ENCODE assay signal across 28 cellular contexts in the genomic region with DNA sequence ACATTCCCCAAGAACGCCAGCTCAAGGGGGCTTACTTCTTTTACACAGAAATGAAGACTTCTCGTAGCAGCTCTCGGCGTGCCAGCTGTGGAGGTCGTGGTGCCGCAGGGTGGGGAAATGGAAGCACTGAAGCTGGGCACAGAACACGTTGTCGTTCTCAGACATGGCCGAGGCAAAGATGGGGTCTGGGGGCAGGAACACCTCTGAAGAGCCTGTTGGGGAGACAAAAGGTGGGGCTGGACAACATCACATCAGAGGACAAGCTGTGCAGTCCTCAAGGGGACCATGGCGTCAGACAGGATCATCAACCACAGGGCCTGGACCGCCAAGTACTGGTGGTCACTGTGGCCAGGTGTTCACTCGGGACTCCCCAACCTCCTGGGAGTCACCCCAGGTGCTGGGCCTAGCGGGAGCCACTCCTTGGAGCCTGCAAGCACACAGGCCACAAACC.
DNase-seq lines count a peak whose midpoint lies in the region; ATAC-seq and TF ChIP-seq lines count a peak whose summit lies in the region.
"Had no signal": no experiment of that assay in that cellular context is flagged by ENCODE, and none has a peak within 500 bp of the region (broad histone marks: within the 10 kb centered on the region; RNA-seq: fewer than 3 reads in every experiment).

No MANE protein-coding gene starts in this region.

- DNase-seq in activated naive CD4-positive, alpha-beta T cell treated with anti-CD3 and anti-CD28 coated beads, Interleukin-2, amount 10 ng/mL, durations not matched to agents 7 days and 5 days = no peak
- no peak for DNase-seq in activated naive CD4-positive, alpha-beta T cell treated with anti-CD3 and anti-CD28 coated beads, Interleukin-2, amount 50 U/mL, for 16 hours
- DNase-seq in activated naive CD8-positive, alpha-beta T cell treated with anti-CD3 and anti-CD28 coated beads, Interleukin-2, amount 50 U/mL, for 24 hours = no peak
- DNase-seq in memory B cell (ENCODE audit: low spot score in 2 of 2) (no peak), transverse colon (no peak), germinal center (ENCODE audit: low spot score) (no peak)
- DNase-seq: activated CD4-positive, alpha-beta T cell treated with anti-CD3 and anti-CD28 coated beads, Interleukin-2, amount 50 U/mL, for 1 hour; activated gamma-delta T cell; amniotic stem cell; brain microvascular endothelial cell; DMS153; foreskin melanocyte; Kasumi-1; left colon; MV-4-11; nucleus accumbens; OCI-M1; stimulated activated CD8-positive, alpha-beta memory T cell treated with anti-CD3 and anti-CD28 coated beads, Interleukin-4, amount 100 ng/mL, for 48 hours; stimulated activated naive CD8-positive, alpha-beta T cell treated with anti-CD3 and anti-CD28 coated beads, Interleukin-15, amount 100 ng/mL, for 72 hours had no signal

- H3K36me3 ChIP-seq in transverse colon = peaks cover 0 to 34% (median 13%) of the 10 kb centered on the region in 4 donors

- no peaks in the 10 kb centered on the region for H3K9me3 ChIP-seq in transverse colon
- H3K9me3 ChIP-seq: esophagus muscularis mucosa, tibial nerve had no signal

- no peak overlapping the region for H3K4me3 ChIP-seq in transverse colon
- H3K4me3 ChIP-seq: esophagus muscularis mucosa, tibial nerve had no signal

- H3K4me3 Mint-ChIP-seq in activated naive CD4-positive, alpha-beta T cell treated with anti-CD3 and anti-CD28 coated beads, Interleukin-2, amount 10 ng/mL, durations not matched to agents 7 days and 5 days = no peak overlapping the region
- H3K4me3 Mint-ChIP-seq in activated naive CD8-positive, alpha-beta T cell treated with anti-CD3 and anti-CD28 coated beads, Interleukin-2, amount 50 U/mL, for 24 hours = no peak overlapping the region
- no peak overlapping the region for H3K4me3 Mint-ChIP-seq in memory B cell
- H3K4me3 Mint-ChIP-seq: B cell; CD8-positive, alpha-beta T cell; stimulated activated naive CD8-positive, alpha-beta T cell treated with anti-CD3 and anti-CD28 coated beads, Interleukin-15, amount 100 ng/mL, for 72 hours; T-helper 2 cell treated with Interferon-gamma antibody and Interleukin-4, amounts not matched to agents 5 μg/mL and 100 μg/mL, for 36 hours had no signal

- ATAC-seq in activated naive CD8-positive, alpha-beta T cell treated with anti-CD3 and anti-CD28 coated beads, Interleukin-2, amount 50 U/mL, for 24 hours = no peak
- no peak for ATAC-seq in memory B cell (ENCODE audit: low read depth)
- ATAC-seq in GM21423 (IDR thresholded peaks at IDR 0.05; ENCODE audit: unreplicated experiment) = no peak
- ATAC-seq: CD8-positive, alpha-beta T cell; HepG2; left colon; SK-N-SH treated with all-trans-retinoic acid at 6 μM for 48 hours; stimulated activated naive CD8-positive, alpha-beta T cell treated with anti-CD3 and anti-CD28 coated beads, Interleukin-15, amount 100 ng/mL, for 72 hours had no signal

- TF ChIP-seq POLR2A in transverse colon (IDR thresholded peaks at IDR 0.05) = no peak

- TF ChIP-seq EP300 in transverse colon (IDR thresholded peaks at IDR 0.05; ENCODE audit: low read depth) = no peak

- in situ Hi-C loops in transverse colon (cut with MboI; ENCODE audit: low pct_ligation_motif_present in 1 of 4, low pct_unique_long_range_greater_than_20kb in 1 of 4, low sequenced_read_pairs in 3 of 4) = no loop called here

- no peaks in the 10 kb centered on the region for H3K4me1 Mint-ChIP-seq in activated naive CD4-positive, alpha-beta T cell treated with anti-CD3 and anti-CD28 coated beads, Interleukin-2, amount 10 ng/mL, durations not matched to agents 7 days and 5 days
- H3K4me1 Mint-ChIP-seq in activated naive CD8-positive, alpha-beta T cell treated with anti-CD3 and anti-CD28 coated beads, Interleukin-2, amount 50 U/mL, for 24 hours = peaks cover 7% of the 10 kb centered on the region
- no peaks in the 10 kb centered on the region for H3K4me1 Mint-ChIP-seq in memory B cell
- H3K4me1 Mint-ChIP-seq: B cell had no signal

- WGBS in transverse colon (ENCODE audit: low coverage in 1 of 2), 2 donors = 93% methylated on average over 13 of the region's 13 CpGs; no CpG with 5 or more reads in 1 of the 2 donors

- no peaks in the 10 kb centered on the region for H3K4me1 ChIP-seq in transverse colon
- H3K4me1 ChIP-seq: tibial nerve had no signal

- no peaks in the 10 kb centered on the region for H3K27me3 Mint-ChIP-seq in activated naive CD4-positive, alpha-beta T cell treated with anti-CD3 and anti-CD28 coated beads, Interleukin-2, amount 10 ng/mL, durations not matched to agents 7 days and 5 days
- no peaks in the 10 kb centered on the region for H3K27me3 Mint-ChIP-seq in activated naive CD8-positive, alpha-beta T cell treated with anti-CD3 and anti-CD28 coated beads, Interleukin-2, amount 50 U/mL, for 24 hours
- no peaks in the 10 kb centered on the region for H3K27me3 Mint-ChIP-seq in memory B cell
- H3K27me3 Mint-ChIP-seq: B cell; stimulated activated naive CD8-positive, alpha-beta T cell treated with anti-CD3 and anti-CD28 coated beads, Interleukin-15, amount 100 ng/mL, for 72 hours had no signal

- H3K27me3 ChIP-seq in transverse colon = no peaks in the 10 kb centered on the region
- H3K27me3 ChIP-seq: brain microvascular endothelial cell, esophagus muscularis mucosa, tibial nerve had no signal

- intact Hi-C loops in transverse colon (cut with DNase I; ENCODE audit: low total_unique reads) = no loop called here

- no peaks in the 10 kb centered on the region for H3K9me3 Mint-ChIP-seq in activated naive CD4-positive, alpha-beta T cell treated with anti-CD3 and anti-CD28 coated beads, Interleukin-2, amount 10 ng/mL, durations not matched to agents 7 days and 5 days
- H3K9me3 Mint-ChIP-seq in activated naive CD8-positive, alpha-beta T cell treated with anti-CD3 and anti-CD28 coated beads, Interleukin-2, amount 50 U/mL, for 24 hours = no peaks in the 10 kb centered on the region
- H3K9me3 Mint-ChIP-seq in memory B cell = no peaks in the 10 kb centered on the region
- H3K9me3 Mint-ChIP-seq: CD8-positive, alpha-beta T cell; stimulated activated naive CD8-positive, alpha-beta T cell treated with anti-CD3 and anti-CD28 coated beads, Interleukin-15, amount 100 ng/mL, for 72 hours; T-helper 2 cell treated with Interferon-gamma antibody and Interleukin-4, amounts not matched to agents 5 μg/mL and 100 μg/mL, for 36 hours had no signal

- H3K27ac Mint-ChIP-seq in activated naive CD4-positive, alpha-beta T cell treated with anti-CD3 and anti-CD28 coated beads, Interleukin-2, amount 10 ng/mL, durations not matched to agents 7 days and 5 days = peak overlapping the region; percentile 61
- peak overlapping the region; percentile 54 for H3K27ac Mint-ChIP-seq in activated naive CD8-positive, alpha-beta T cell treated with anti-CD3 and anti-CD28 coated beads, Interleukin-2, amount 50 U/mL, for 24 hours
- peak overlapping the region; percentile 8 for H3K27ac Mint-ChIP-seq in memory B cell
- H3K27ac Mint-ChIP-seq: B cell; CD8-positive, alpha-beta T cell; T-helper 2 cell treated with Interferon-gamma antibody and Interleukin-4, amounts not matched to agents 5 μg/mL and 100 μg/mL, for 36 hours had no signal

- TF ChIP-seq CTCF in transverse colon (IDR thresholded peaks at IDR 0.05) = no peak

- peaks cover 44% of the 10 kb centered on the region for H3K36me3 Mint-ChIP-seq in activated naive CD4-positive, alpha-beta T cell treated with anti-CD3 and anti-CD28 coated beads, Interleukin-2, amount 10 ng/mL, durations not matched to agents 7 days and 5 days
- H3K36me3 Mint-ChIP-seq in activated naive CD8-positive, alpha-beta T cell treated with anti-CD3 and anti-CD28 coated beads, Interleukin-2, amount 50 U/mL, for 24 hours (ENCODE audit: low read depth) = peaks cover 11% of the 10 kb centered on the region
- peaks cover 31% of the 10 kb centered on the region for H3K36me3 Mint-ChIP-seq in memory B cell

- CTCF ChIA-PET in activated naive CD4-positive, alpha-beta T cell treated with anti-CD3 and anti-CD28 coated beads, Interleukin-2, amount 10 ng/mL, durations not matched to agents 7 days and 5 days (lab: Charles Lee) = no interaction called here

- peak overlapping the region; percentile 33 for H3K27ac ChIP-seq in temporal lobe (ENCODE audit: low read depth, low read length)
- H3K27ac ChIP-seq in transverse colon = no peak overlapping the region
- H3K27ac ChIP-seq: brain microvascular endothelial cell, esophagus muscularis mucosa, tibial nerve had no signal

Comparison
In these comparisons a context has a peak if more than half of its experiments do, and no peak if none do; other contexts are left out.
1. H3K27ac Mint-ChIP-seq: peak in every context shown above with its lines; median percentile 61 in activated naive CD4-positive, alpha-beta T cell treated with anti-CD3 and anti-CD28 coated beads, Interleukin-2, amount 10 ng/mL, durations not matched to agents 7 days and 5 days; 54 in activated naive CD8-positive, alpha-beta T cell treated with anti-CD3 and anti-CD28 coated beads, Interleukin-2, amount 50 U/mL, for 24 hours; 8 in memory B cell.